In the genomic region with DNA sequence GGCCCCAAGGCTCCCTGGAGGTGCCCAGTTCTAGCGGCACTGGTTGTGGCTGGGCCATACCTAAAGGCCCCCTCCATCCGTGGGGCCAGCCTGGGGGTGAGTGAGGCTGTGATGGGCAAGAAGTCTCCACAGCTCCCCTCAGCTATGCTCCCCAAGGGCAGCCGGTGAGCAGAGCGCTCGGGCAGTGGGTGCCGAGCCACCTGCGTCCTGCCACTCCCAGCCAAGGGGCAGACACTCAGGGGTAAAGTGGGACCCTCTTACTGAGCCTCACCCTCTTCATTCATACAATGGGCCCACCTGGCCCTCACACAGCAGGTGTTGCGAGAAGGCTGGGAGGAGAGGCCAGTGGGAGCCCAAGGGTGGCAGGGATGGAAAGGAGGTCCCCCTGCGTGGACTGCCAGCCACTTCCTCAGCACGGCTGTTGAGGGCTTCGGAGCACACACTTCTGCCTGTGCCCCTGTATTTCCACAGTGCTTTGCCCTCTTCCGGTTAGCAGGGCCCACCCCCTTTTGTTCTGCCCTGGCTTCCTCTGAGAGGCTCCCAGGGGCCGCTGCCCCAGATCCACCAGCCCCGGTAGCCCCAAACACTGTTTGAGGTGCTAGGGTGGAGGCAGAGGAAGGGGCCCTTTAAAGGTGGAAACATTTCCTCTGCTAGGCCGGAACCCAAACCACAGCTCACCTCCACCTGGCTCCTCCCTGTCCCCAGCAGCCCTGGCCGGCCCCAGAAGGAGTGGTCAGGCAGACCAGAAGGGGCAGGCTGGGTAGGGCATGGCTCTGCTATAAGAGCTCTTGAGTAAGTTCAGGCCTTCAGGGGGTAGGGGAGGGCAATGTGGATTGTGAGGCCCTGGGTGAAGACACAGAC, we compare ENCODE assay signal across 9 cellular contexts. TPM values are rescaled to one million over a fixed set of nuclear protein-coding genes. Genes with fewer than 3 reads are reported as not detected.
A peak's percentile ranks its signal among the peaks of the same experiment; 100 is the strongest.
DNase-seq lines count a peak whose midpoint lies in the region; ATAC-seq and TF ChIP-seq lines count a peak whose summit lies in the region.
"Had no signal": no experiment of that assay in that cellular context is flagged by ENCODE, and none has a peak within 500 bp of the region (broad histone marks: within the 10 kb centered on the region; RNA-seq: fewer than 3 reads in every experiment).

No MANE protein-coding gene starts in this region.

- ATAC-seq in activated naive CD8-positive, alpha-beta T cell treated with anti-CD3 and anti-CD28 coated beads, Interleukin-2, amount 50 U/mL, for 24 hours = peak; percentile 54
- no peak for ATAC-seq in GM18511 (IDR thresholded peaks at IDR 0.05; ENCODE audit: unreplicated experiment)
- no peak for ATAC-seq in HG03439 (IDR thresholded peaks at IDR 0.05; ENCODE audit: unreplicated experiment)

- intact Hi-C loops in posterior vena cava (cut with DNase I) = no loop called here

- H3K27ac ChIP-seq in coronary artery = peak overlapping the region in 1 of 2 donors; percentile 49

- no peak for TF ChIP-seq CTCF in coronary artery (IDR thresholded peaks at IDR 0.05)

- peak overlapping the region; percentile 100 for H3K27ac Mint-ChIP-seq in activated naive CD8-positive, alpha-beta T cell treated with anti-CD3 and anti-CD28 coated beads, Interleukin-2, amount 50 U/mL, for 24 hours

- peaks cover 97% of the 10 kb centered on the region for H3K4me1 Mint-ChIP-seq in activated naive CD8-positive, alpha-beta T cell treated with anti-CD3 and anti-CD28 coated beads, Interleukin-2, amount 50 U/mL, for 24 hours

- no peaks in the 10 kb centered on the region for H3K27me3 Mint-ChIP-seq in activated naive CD8-positive, alpha-beta T cell treated with anti-CD3 and anti-CD28 coated beads, Interleukin-2, amount 50 U/mL, for 24 hours

- DNase-seq in CMK (ENCODE audit: low read depth) (peak; percentile 65), T follicular helper cell (ENCODE audit: low read depth) (peak; percentile 19), posterior vena cava (ENCODE audit: low spot score) (peak; percentile 81), NCI-H226 (no peak), coronary artery (ENCODE audit: low spot score) (no peak)
- peak; percentile 73 for DNase-seq in activated naive CD8-positive, alpha-beta T cell treated with anti-CD3 and anti-CD28 coated beads, Interleukin-2, amount 50 U/mL, for 24 hours
- DNase-seq: heart right ventricle had no signal

- H3K4me3 Mint-ChIP-seq in activated naive CD8-positive, alpha-beta T cell treated with anti-CD3 and anti-CD28 coated beads, Interleukin-2, amount 50 U/mL, for 24 hours = peak overlapping the region; percentile 73

- peaks cover 4% of the 10 kb centered on the region for H3K36me3 Mint-ChIP-seq in activated naive CD8-positive, alpha-beta T cell treated with anti-CD3 and anti-CD28 coated beads, Interleukin-2, amount 50 U/mL, for 24 hours (ENCODE audit: low read depth)

- no peaks in the 10 kb centered on the region for H3K9me3 Mint-ChIP-seq in activated naive CD8-positive, alpha-beta T cell treated with anti-CD3 and anti-CD28 coated beads, Interleukin-2, amount 50 U/mL, for 24 hours

- no peak overlapping the region for H3K4me3 ChIP-seq in coronary artery
- H3K4me3 ChIP-seq: heart right ventricle had no signal

RNA-seq across cellular contexts. Expression of gene C10orf105, which starts 16.4 kb away (rescaled TPM):
- under 1 TPM; 0.23 to 0.24 TPM for total RNA-seq in posterior vena cava

RNA-seq across cellular contexts. Expression of gene VSIR, which starts 37.4 kb away (rescaled TPM):
- 100 to 1,000 TPM; 126 to 135 TPM for total RNA-seq in posterior vena cava

Comparison
In these comparisons a context has a peak if more than half of its experiments do, and no peak if none do; other contexts are left out.
1. DNase-seq: peak in CMK (single experiment), T follicular helper cell (single experiment), activated naive CD8-positive, alpha-beta T cell treated with anti-CD3 and anti-CD28 coated beads, Interleukin-2, amount 50 U/mL, for 24 hours (single experiment) and posterior vena cava (single experiment); none in NCI-H226 (single experiment) and coronary artery (single experiment).